1 cellular context compared by ENCODE assay signal in the genomic region with DNA sequence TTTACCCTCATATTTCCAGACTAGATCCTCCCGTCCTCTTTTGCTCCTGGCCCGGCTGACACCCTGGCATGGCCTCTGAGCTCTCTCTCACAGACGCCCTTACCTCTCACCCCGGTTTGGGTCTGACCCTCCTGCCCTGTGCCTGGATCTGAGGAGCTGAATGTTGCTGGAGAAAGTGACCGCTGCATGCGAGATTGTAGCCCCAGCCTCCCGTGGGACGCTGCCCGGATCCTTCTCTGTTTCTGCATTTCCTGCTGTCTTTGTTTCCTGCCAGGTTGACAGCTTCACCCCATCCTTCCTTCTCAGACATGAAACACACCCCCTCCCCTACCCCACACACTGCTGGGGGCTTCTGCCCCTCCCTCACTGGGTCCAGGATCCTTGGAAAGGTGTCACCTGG.
TF ChIP-seq lines count a peak whose summit lies in the region.

No MANE protein-coding gene starts in this region.

TF ChIP-seq in GM23338, 12 proteins besides CTCF, POLR2A, EP300 and RAD21:
- TF ChIP-seq POLR2AphosphoS5 (IDR thresholded peaks at IDR 0.05; ENCODE audit: low read depth) = no peak
- TF ChIP-seq ZNF114 (CRISPR knock-in tag; IDR thresholded peaks at IDR 0.05) = no peak
- TF ChIP-seq NANOG (IDR thresholded peaks at IDR 0.05; ENCODE audit: borderline replicate concordance) = no peak
- TF ChIP-seq, protein P1, sequence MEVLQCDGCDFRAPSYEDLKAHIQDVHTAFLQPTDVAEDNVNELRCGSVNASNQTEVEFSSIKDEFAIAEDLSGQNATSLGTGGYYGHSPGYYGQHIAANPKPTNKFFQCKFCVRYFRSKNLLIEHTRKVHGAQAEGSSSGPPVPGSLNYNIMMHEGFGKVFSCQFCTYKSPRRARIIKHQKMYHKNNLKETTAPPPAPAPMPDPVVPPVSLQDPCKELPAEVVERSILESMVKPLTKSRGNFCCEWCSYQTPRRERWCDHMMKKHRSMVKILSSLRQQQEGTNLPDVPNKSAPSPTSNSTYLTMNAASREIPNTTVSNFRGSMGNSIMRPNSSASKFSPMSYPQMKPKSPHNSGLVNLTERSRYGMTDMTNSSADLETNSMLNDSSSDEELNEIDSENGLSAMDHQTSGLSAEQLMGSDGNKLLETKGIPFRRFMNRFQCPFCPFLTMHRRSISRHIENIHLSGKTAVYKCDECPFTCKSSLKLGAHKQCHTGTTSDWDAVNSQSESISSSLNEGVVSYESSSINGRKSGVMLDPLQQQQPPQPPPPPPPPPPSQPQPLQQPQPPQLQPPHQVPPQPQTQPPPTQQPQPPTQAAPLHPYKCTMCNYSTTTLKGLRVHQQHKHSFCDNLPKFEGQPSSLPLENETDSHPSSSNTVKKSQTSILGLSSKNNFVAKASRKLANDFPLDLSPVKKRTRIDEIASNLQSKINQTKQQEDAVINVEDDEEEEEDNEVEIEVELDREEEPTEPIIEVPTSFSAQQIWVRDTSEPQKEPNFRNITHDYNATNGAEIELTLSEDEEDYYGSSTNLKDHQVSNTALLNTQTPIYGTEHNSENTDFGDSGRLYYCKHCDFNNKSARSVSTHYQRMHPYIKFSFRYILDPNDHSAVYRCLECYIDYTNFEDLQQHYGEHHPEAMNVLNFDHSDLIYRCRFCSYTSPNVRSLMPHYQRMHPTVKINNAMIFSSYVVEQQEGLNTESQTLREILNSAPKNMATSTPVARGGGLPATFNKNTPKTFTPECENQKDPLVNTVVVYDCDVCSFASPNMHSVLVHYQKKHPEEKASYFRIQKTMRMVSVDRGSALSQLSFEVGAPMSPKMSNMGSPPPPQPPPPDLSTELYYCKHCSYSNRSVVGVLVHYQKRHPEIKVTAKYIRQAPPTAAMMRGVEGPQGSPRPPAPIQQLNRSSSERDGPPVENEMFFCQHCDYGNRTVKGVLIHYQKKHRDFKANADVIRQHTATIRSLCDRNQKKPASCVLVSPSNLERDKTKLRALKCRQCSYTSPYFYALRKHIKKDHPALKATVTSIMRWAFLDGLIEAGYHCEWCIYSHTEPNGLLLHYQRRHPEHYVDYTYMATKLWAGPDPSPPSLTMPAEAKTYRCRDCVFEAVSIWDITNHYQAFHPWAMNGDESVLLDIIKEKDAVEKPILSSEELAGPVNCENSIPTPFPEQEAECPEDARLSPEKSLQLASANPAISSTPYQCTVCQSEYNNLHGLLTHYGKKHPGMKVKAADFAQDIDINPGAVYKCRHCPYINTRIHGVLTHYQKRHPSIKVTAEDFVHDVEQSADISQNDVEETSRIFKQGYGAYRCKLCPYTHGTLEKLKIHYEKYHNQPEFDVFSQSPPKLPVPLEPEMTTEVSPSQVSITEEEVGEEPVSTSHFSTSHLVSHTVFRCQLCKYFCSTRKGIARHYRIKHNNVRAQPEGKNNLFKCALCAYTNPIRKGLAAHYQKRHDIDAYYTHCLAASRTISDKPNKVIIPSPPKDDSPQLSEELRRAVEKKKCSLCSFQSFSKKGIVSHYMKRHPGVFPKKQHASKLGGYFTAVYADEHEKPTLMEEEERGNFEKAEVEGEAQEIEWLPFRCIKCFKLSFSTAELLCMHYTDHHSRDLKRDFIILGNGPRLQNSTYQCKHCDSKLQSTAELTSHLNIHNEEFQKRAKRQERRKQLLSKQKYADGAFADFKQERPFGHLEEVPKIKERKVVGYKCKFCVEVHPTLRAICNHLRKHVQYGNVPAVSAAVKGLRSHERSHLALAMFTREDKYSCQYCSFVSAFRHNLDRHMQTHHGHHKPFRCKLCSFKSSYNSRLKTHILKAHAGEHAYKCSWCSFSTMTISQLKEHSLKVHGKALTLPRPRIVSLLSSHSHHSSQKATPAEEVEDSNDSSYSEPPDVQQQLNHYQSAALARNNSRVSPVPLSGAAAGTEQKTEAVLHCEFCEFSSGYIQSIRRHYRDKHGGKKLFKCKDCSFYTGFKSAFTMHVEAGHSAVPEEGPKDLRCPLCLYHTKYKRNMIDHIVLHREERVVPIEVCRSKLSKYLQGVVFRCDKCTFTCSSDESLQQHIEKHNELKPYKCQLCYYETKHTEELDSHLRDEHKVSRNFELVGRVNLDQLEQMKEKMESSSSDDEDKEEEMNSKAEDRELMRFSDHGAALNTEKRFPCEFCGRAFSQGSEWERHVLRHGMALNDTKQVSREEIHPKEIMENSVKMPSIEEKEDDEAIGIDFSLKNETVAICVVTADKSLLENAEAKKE (CRISPR knock-in tag; IDR thresholded peaks at IDR 0.05) = no peak
- no peak for TF ChIP-seq ZNF331 (CRISPR knock-in tag; IDR thresholded peaks at IDR 0.05; ENCODE audit: low read depth)
- no peak for TF ChIP-seq STAT1 (IDR thresholded peaks at IDR 0.05; ENCODE audit: unreplicated experiment)
- no peak for TF ChIP-seq EZH2phosphoT487 (IDR thresholded peaks at IDR 0.05; ENCODE audit: unreplicated experiment)
